Comparison of ENCODE assay signal across 1 cellular context in the genomic region with DNA sequence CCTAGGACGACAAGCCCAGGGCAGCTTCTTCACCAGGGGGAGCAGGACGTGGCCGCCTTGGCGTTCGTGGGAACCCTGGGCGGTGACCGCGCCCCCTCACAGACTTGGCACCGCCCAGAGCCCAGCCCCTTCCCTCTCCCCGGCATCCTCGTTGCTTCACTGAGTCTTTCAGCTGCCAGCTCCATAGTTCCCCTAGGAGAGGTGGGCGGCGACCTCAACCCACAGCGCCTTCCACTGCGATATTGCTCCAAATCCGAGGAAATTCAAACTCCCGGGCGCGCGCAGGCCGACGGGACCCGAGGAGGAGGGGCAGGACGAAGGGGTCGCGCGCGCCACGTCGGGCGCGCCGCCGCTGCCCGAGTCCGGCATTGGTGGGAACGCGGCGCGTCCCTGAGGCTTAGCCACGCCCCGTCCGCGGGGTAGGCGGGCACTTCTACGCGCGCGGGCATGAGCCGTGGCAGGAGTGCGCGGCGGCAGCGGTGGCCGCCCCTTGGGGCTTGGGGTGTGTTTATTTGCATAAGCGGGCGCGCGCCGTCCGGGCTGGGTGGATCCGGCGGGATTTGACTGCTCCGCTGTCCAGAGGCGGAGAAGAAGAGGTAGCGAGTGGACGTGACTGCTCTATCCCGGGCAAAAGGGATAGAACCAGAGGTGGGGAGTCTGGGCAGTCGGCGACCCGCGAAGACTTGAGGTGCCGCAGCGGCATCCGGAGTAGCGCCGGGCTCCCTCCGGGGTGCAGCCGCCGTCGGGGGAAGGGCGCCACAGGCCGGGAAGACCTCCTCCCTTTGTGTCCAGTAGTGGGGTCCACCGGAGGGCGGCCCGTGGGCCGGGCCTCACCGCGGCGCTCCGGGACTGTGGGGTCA.
TF ChIP-seq lines count a peak whose summit lies in the region.

A gene with protein sequence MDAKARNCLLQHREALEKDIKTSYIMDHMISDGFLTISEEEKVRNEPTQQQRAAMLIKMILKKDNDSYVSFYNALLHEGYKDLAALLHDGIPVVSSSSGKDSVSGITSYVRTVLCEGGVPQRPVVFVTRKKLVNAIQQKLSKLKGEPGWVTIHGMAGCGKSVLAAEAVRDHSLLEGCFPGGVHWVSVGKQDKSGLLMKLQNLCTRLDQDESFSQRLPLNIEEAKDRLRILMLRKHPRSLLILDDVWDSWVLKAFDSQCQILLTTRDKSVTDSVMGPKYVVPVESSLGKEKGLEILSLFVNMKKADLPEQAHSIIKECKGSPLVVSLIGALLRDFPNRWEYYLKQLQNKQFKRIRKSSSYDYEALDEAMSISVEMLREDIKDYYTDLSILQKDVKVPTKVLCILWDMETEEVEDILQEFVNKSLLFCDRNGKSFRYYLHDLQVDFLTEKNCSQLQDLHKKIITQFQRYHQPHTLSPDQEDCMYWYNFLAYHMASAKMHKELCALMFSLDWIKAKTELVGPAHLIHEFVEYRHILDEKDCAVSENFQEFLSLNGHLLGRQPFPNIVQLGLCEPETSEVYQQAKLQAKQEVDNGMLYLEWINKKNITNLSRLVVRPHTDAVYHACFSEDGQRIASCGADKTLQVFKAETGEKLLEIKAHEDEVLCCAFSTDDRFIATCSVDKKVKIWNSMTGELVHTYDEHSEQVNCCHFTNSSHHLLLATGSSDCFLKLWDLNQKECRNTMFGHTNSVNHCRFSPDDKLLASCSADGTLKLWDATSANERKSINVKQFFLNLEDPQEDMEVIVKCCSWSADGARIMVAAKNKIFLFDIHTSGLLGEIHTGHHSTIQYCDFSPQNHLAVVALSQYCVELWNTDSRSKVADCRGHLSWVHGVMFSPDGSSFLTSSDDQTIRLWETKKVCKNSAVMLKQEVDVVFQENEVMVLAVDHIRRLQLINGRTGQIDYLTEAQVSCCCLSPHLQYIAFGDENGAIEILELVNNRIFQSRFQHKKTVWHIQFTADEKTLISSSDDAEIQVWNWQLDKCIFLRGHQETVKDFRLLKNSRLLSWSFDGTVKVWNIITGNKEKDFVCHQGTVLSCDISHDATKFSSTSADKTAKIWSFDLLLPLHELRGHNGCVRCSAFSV (N-terminal part only) (plus strand): TSS at position 579 of the 860 bp plus-strand sequence. CDS start 3,070 bp downstream, outside the sequence.
A gene with protein sequence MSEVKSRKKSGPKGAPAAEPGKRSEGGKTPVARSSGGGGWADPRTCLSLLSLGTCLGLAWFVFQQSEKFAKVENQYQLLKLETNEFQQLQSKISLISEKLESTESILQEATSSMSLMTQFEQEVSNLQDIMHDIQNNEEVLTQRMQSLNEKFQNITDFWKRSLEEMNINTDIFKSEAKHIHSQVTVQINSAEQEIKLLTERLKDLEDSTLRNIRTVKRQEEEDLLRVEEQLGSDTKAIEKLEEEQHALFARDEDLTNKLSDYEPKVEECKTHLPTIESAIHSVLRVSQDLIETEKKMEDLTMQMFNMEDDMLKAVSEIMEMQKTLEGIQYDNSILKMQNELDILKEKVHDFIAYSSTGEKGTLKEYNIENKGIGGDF (minus strand): TSS at position 77 of the 860 bp plus-strand sequence. CDS start 87 bp downstream, outside the sequence.

TF ChIP-seq in K562, 482 proteins besides CTCF, POLR2A, EP300 and RAD21 (continued from another document and continues in another):
- TF ChIP-seq TSC22D4 (tag; IDR thresholded peaks at IDR 0.05) = no peak
- TF ChIP-seq ELF1 (tag; IDR thresholded peaks at IDR 0.05) = no peak
- no peak for TF ChIP-seq HSF4 (CRISPR knock-in tag; IDR thresholded peaks at IDR 0.05; ENCODE audit: borderline replicate concordance)
- no peak for TF ChIP-seq POLR3G (IDR thresholded peaks at IDR 0.05; ENCODE audit: extremely low read depth, insufficient read length, insufficient replicate concordance)
- no peak for TF ChIP-seq BRCA1 (IDR thresholded peaks at IDR 0.05)
- no peak for TF ChIP-seq BRCA1 (CRISPR knock-in tag; IDR thresholded peaks at IDR 0.05)
- TF ChIP-seq NR2C1 (IDR thresholded peaks at IDR 0.05) = no peak
- TF ChIP-seq NR2C1 (tag; IDR thresholded peaks at IDR 0.05) = no peak
- no peak; the same call in 1 of the 2 replicates for TF ChIP-seq ATF1 (CRISPR knock-in tag; IDR thresholded peaks at IDR 0.05)
- peak; percentile 63 for TF ChIP-seq ATF1 (tag; IDR thresholded peaks at IDR 0.05)
- no peak for TF ChIP-seq NR2F6 (CRISPR knock-in tag; IDR thresholded peaks at IDR 0.05)
- TF ChIP-seq ELF2 (CRISPR knock-in tag; IDR thresholded peaks at IDR 0.05) = 0 out of 2 replicates have a peak, but pooled peaks have one; percentile 11
- no peak for TF ChIP-seq ZNF780A (CRISPR knock-in tag; IDR thresholded peaks at IDR 0.05)
- no peak for TF ChIP-seq TAL1 (IDR thresholded peaks at IDR 0.05)
- TF ChIP-seq, protein P1, sequence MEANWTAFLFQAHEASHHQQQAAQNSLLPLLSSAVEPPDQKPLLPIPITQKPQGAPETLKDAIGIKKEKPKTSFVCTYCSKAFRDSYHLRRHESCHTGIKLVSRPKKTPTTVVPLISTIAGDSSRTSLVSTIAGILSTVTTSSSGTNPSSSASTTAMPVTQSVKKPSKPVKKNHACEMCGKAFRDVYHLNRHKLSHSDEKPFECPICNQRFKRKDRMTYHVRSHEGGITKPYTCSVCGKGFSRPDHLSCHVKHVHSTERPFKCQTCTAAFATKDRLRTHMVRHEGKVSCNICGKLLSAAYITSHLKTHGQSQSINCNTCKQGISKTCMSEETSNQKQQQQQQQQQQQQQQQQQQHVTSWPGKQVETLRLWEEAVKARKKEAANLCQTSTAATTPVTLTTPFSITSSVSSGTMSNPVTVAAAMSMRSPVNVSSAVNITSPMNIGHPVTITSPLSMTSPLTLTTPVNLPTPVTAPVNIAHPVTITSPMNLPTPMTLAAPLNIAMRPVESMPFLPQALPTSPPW (CRISPR knock-in tag; IDR thresholded peaks at IDR 0.05) = peak; percentile 88
- no peak for TF ChIP-seq XRCC5 (IDR thresholded peaks at IDR 0.05; ENCODE audit: low read depth, low read length)
- no peak for TF ChIP-seq GATAD2A (IDR thresholded peaks at IDR 0.05)
- TF ChIP-seq ZNF561 (CRISPR knock-in tag; conservative IDR thresholded peaks at IDR 0.05) = no peak
- TF ChIP-seq MCM3 (IDR thresholded peaks at IDR 0.05) = no peak
- TF ChIP-seq GABPB1 (CRISPR knock-in tag; IDR thresholded peaks at IDR 0.05) = peak; percentile 5; the same call in 1 of the 2 replicates
- TF ChIP-seq MXI1 (IDR thresholded peaks at IDR 0.05; ENCODE audit: low read depth, low read length) = peak; percentile 61; the same call in 1 of the 2 replicates
- no peak for TF ChIP-seq ZNF282 (CRISPR knock-in tag; IDR thresholded peaks at IDR 0.05)
- no peak for TF ChIP-seq ZNF354B (CRISPR knock-in tag; IDR thresholded peaks at IDR 0.05)
- TF ChIP-seq ZNF76 (CRISPR knock-in tag; IDR thresholded peaks at IDR 0.05; ENCODE audit: borderline replicate concordance) = no peak
- TF ChIP-seq RBM25 (IDR thresholded peaks at IDR 0.05; ENCODE audit: low read depth, low read length, severe bottlenecking) = peak; percentile 39
- no peak for TF ChIP-seq NELFE (IDR thresholded peaks at IDR 0.05; ENCODE audit: insufficient read depth, insufficient read length)
- peak; percentile 59; the same call in 1 of the 2 replicates for TF ChIP-seq ZSCAN29 (IDR thresholded peaks at IDR 0.05)
- no peak for TF ChIP-seq ZNF134 (CRISPR knock-in tag; conservative IDR thresholded peaks at IDR 0.05)
- TF ChIP-seq, protein P2, sequence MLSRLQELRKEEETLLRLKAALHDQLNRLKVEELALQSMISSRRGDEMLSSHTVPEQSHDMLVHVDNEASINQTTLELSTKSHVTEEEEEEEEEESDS (CRISPR knock-in tag; IDR thresholded peaks at IDR 0.05) = no peak
- TF ChIP-seq, protein P3, sequence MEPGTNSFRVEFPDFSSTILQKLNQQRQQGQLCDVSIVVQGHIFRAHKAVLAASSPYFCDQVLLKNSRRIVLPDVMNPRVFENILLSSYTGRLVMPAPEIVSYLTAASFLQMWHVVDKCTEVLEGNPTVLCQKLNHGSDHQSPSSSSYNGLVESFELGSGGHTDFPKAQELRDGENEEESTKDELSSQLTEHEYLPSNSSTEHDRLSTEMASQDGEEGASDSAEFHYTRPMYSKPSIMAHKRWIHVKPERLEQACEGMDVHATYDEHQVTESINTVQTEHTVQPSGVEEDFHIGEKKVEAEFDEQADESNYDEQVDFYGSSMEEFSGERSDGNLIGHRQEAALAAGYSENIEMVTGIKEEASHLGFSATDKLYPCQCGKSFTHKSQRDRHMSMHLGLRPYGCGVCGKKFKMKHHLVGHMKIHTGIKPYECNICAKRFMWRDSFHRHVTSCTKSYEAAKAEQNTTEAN (CRISPR knock-in tag; IDR thresholded peaks at IDR 0.05) = no peak
- no peak for TF ChIP-seq MED1 (CRISPR knock-in tag; IDR thresholded peaks at IDR 0.05; ENCODE audit: borderline replicate concordance)
- TF ChIP-seq, protein P4, sequence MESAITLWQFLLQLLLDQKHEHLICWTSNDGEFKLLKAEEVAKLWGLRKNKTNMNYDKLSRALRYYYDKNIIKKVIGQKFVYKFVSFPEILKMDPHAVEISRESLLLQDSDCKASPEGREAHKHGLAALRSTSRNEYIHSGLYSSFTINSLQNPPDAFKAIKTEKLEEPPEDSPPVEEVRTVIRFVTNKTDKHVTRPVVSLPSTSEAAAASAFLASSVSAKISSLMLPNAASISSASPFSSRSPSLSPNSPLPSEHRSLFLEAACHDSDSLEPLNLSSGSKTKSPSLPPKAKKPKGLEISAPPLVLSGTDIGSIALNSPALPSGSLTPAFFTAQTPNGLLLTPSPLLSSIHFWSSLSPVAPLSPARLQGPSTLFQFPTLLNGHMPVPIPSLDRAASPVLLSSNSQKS (CRISPR knock-in tag; IDR thresholded peaks at IDR 0.05) = no peak
- TF ChIP-seq NEUROD1 (IDR thresholded peaks at IDR 0.05; ENCODE audit: borderline replicate concordance, low read depth, low read length, partially characterized antibody) = peak; percentile 21
- TF ChIP-seq, protein P5, sequence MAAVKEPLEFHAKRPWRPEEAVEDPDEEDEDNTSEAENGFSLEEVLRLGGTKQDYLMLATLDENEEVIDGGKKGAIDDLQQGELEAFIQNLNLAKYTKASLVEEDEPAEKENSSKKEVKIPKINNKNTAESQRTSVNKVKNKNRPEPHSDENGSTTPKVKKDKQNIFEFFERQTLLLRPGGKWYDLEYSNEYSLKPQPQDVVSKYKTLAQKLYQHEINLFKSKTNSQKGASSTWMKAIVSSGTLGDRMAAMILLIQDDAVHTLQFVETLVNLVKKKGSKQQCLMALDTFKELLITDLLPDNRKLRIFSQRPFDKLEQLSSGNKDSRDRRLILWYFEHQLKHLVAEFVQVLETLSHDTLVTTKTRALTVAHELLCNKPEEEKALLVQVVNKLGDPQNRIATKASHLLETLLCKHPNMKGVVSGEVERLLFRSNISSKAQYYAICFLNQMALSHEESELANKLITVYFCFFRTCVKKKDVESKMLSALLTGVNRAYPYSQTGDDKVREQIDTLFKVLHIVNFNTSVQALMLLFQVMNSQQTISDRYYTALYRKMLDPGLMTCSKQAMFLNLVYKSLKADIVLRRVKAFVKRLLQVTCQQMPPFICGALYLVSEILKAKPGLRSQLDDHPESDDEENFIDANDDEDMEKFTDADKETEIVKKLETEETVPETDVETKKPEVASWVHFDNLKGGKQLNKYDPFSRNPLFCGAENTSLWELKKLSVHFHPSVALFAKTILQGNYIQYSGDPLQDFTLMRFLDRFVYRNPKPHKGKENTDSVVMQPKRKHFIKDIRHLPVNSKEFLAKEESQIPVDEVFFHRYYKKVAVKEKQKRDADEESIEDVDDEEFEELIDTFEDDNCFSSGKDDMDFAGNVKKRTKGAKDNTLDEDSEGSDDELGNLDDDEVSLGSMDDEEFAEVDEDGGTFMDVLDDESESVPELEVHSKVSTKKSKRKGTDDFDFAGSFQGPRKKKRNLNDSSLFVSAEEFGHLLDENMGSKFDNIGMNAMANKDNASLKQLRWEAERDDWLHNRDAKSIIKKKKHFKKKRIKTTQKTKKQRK (IDR thresholded peaks at IDR 0.05; ENCODE audit: borderline replicate concordance, low read depth, low read length) = no peak
- no peak for TF ChIP-seq ZFP1 (CRISPR knock-in tag; IDR thresholded peaks at IDR 0.05)
- TF ChIP-seq, protein P6, sequence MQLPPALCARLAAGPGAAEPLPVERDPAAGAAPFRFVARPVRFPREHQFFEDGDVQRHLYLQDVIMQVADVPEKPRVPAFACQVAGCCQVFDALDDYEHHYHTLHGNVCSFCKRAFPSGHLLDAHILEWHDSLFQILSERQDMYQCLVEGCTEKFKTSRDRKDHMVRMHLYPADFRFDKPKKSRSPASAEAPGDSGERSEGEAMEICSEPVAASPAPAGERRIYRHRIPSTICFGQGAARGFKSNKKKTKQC (CRISPR knock-in tag; IDR thresholded peaks at IDR 0.05) = no peak
- no peak for TF ChIP-seq ZNF668 (CRISPR knock-in tag; IDR thresholded peaks at IDR 0.05)
- TF ChIP-seq, protein P7, sequence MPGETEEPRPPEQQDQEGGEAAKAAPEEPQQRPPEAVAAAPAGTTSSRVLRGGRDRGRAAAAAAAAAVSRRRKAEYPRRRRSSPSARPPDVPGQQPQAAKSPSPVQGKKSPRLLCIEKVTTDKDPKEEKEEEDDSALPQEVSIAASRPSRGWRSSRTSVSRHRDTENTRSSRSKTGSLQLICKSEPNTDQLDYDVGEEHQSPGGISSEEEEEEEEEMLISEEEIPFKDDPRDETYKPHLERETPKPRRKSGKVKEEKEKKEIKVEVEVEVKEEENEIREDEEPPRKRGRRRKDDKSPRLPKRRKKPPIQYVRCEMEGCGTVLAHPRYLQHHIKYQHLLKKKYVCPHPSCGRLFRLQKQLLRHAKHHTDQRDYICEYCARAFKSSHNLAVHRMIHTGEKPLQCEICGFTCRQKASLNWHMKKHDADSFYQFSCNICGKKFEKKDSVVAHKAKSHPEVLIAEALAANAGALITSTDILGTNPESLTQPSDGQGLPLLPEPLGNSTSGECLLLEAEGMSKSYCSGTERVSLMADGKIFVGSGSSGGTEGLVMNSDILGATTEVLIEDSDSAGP (CRISPR knock-in tag; IDR thresholded peaks at IDR 0.05) = no peak
- peak; percentile 84 for TF ChIP-seq NFIC (IDR thresholded peaks at IDR 0.05)
- TF ChIP-seq YBX1 (IDR thresholded peaks at IDR 0.05) = no peak
- no peak for TF ChIP-seq TRIM28 (IDR thresholded peaks at IDR 0.05)
- TF ChIP-seq PHF8 (IDR thresholded peaks at IDR 0.05; ENCODE audit: borderline replicate concordance, low read length) = peak; percentile 65; the same call in 1 of the 2 replicates
- TF ChIP-seq, protein P8, sequence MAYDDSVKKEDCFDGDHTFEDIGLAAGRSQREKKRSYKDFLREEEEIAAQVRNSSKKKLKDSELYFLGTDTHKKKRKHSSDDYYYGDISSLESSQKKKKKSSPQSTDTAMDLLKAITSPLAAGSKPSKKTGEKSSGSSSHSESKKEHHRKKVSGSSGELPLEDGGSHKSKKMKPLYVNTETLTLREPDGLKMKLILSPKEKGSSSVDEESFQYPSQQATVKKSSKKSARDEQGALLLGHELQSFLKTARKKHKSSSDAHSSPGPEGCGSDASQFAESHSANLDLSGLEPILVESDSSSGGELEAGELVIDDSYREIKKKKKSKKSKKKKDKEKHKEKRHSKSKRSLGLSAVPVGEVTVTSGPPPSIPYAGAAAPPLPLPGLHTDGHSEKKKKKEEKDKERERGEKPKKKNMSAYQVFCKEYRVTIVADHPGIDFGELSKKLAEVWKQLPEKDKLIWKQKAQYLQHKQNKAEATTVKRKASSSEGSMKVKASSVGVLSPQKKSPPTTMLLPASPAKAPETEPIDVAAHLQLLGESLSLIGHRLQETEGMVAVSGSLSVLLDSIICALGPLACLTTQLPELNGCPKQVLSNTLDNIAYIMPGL (CRISPR knock-in tag; IDR thresholded peaks at IDR 0.05) = no peak
- TF ChIP-seq EWSR1 (IDR thresholded peaks at IDR 0.05; ENCODE audit: borderline replicate concordance, low read depth, partially characterized antibody) = no peak
- no peak for TF ChIP-seq ZKSCAN1 (IDR thresholded peaks at IDR 0.05; ENCODE audit: low read depth, low read length)
- TF ChIP-seq ZNF830 (CRISPR knock-in tag; IDR thresholded peaks at IDR 0.05) = 0 out of 2 replicates have a peak, but pooled peaks have one; percentile 50
- TF ChIP-seq TCFL5 (CRISPR knock-in tag; conservative IDR thresholded peaks at IDR 0.05) = no peak
- no peak for TF ChIP-seq PPARD (CRISPR knock-in tag; IDR thresholded peaks at IDR 0.05)
- peak; percentile 29 for TF ChIP-seq HCFC1 (IDR thresholded peaks at IDR 0.05; ENCODE audit: low read depth, low read length)
- no peak for TF ChIP-seq ZNF253 (CRISPR knock-in tag; conservative IDR thresholded peaks at IDR 0.05)
